Comparison of ENCODE assay signal across 10 cellular contexts in the genomic region with DNA sequence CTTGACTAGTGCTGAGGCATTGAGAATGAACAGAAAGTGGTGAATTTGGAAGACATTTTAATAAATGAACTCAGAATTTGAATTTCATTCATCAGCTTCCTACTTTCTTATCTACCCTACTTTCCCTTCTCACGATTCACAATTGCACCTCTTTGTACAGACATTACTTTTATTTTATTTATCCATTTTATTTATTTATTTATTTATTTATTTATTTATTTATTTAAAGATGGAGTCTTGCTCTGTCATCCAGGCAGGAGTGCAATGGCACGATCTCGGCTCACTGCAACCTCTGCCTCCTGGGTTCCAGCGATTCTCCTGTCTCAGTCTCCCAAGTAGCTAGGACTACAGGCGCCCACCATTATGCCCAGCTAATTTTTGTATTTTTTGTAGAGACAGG. TPM values are rescaled to one million over a fixed set of nuclear protein-coding genes. Genes with fewer than 3 reads are reported as not detected.
"Had no signal": no experiment of that assay in that cellular context is flagged by ENCODE, and none has a peak within 500 bp of the region (broad histone marks: within the 10 kb centered on the region; RNA-seq: fewer than 3 reads in every experiment).

No MANE protein-coding gene starts in this region.

RNA-seq across cellular contexts. Expression of gene CPXCR1, which starts 5.3 kb away (rescaled TPM):
- total RNA-seq: OCI-LY7, PC-3, PC-9, Peyer's patch, Right ventricle myocardium inferior, Right ventricle myocardium superior, RPMI7951, SJSA1, SK-MEL-5, T-cell had no signal
